Comparison of ENCODE assay signal across 9 cellular contexts in genomic region chr17:7293821-7294613, GRCh38. TPM values are rescaled to one million over a fixed set of nuclear protein-coding genes. Genes with fewer than 3 reads are reported as not detected.
DNase-seq lines count a peak whose midpoint lies in the region; ATAC-seq and TF ChIP-seq lines count a peak whose summit lies in the region.
"Had no signal": no experiment of that assay in that cellular context is flagged by ENCODE, and none has a peak within 500 bp of the region (broad histone marks: within the 10 kb centered on the region; RNA-seq: fewer than 3 reads in every experiment).

No MANE protein-coding gene starts in this region.

- H3K27ac ChIP-seq in neuronal stem cell (replicated peaks; ENCODE audit: low read length): no peak overlapping the region

- H3K36me3 ChIP-seq in neuronal stem cell (replicated peaks in 1 of 2; ENCODE audit: control insufficient read depth in 2 of 2, insufficient read depth in 2 of 2, low read length in 2 of 2): no peaks in the 10 kb centered on the region

- H4K8ac ChIP-seq in neuronal stem cell (ENCODE audit: low read depth, low read length): no peak overlapping the region

- no peak for ATAC-seq in GM18868 (IDR thresholded peaks at IDR 0.05; ENCODE audit: unreplicated experiment)

- no peak for TF ChIP-seq POLR2A in erythroblast (IDR thresholded peaks at IDR 0.05; ENCODE audit: low read length)

- peaks cover 10 to 48% (median 44%) of the 10 kb centered on the region in 3 experiments for H3K27me3 ChIP-seq in neuronal stem cell (ENCODE audit: control insufficient read depth in 3 of 3, insufficient read depth in 3 of 3, low read depth in 1 of 3, low read length in 3 of 3)

- no peak overlapping the region for H2BK12ac ChIP-seq in neuronal stem cell (ENCODE audit: low read length)

- H3K4me1 ChIP-seq in neuronal stem cell (ENCODE audit: control insufficient read depth in 2 of 2, insufficient read depth in 1 of 2, low read depth in 1 of 2, low read length in 2 of 2): peaks cover 7 to 22% of the 10 kb centered on the region in 2 donors

- no CpG with 5 or more reads among the region's 75 CpGs for WGBS in neuronal stem cell (ENCODE audit: extremely low coverage in 2 of 2, insufficient read length in 2 of 2, insufficient replicate concordance in 1 of 2), 2 donors

- H4K91ac ChIP-seq in neuronal stem cell (ENCODE audit: low read depth, low read length, poor library complexity): no peak overlapping the region

- DNase-seq in DMS153 treated with DMSO at 0.1 percent for 48 hours (lab: John Stamatoyannopoulos, UW; ENCODE audit: unreplicated experiment) (peak; percentile 15), NCI-H510A treated with DMSO at 0.1 percent for 48 hours (lab: John Stamatoyannopoulos, UW) (peak; percentile 68), erythroblast (lab: John Stamatoyannopoulos, UW) (peak; percentile 47 to 62), neuronal stem cell (ENCODE audit: low spot score) (no peak), putamen (ENCODE audit: low spot score) (no peak), DMS79 treated with DMSO at 0.1 percent for 48 hours (lab: John Stamatoyannopoulos, UW) (no peak)
- DNase-seq in stimulated activated CD8-positive, alpha-beta memory T cell treated with anti-CD3 and anti-CD28 coated beads, Interleukin-4, amount 100 ng/mL, for 48 hours: no peak
- DNase-seq: GOT3 had no signal

- peak overlapping the region; percentile 85 for H3K18ac ChIP-seq in neuronal stem cell (ENCODE audit: low read length)

- H2BK15ac ChIP-seq in neuronal stem cell (ENCODE audit: low read length): peak overlapping the region; percentile 49

- peaks cover 0 to 3% of the 10 kb centered on the region in 2 donors for H3K9me3 ChIP-seq in neuronal stem cell (replicated peaks in 1 of 2; ENCODE audit: control insufficient read depth in 2 of 2, insufficient read depth in 1 of 2, low read depth in 1 of 2, low read length in 2 of 2)

- H3K4me2 ChIP-seq in neuronal stem cell (ENCODE audit: insufficient read depth, low read length, poor library complexity, severe bottlenecking): peak overlapping the region; percentile 54

- H2AK5ac ChIP-seq in neuronal stem cell (ENCODE audit: low read depth, low read length): peak overlapping the region; percentile 4

- peak overlapping the region; percentile 43 for H3K23ac ChIP-seq in neuronal stem cell (ENCODE audit: low read depth, low read length, poor library complexity)

- H2BK5ac ChIP-seq in neuronal stem cell (ENCODE audit: low read length): no peak overlapping the region

- H2AFZ ChIP-seq in neuronal stem cell (ENCODE audit: low read length): peak overlapping the region; percentile 87

- peaks cover 4% of the 10 kb centered on the region for H3K79me1 ChIP-seq in neuronal stem cell (ENCODE audit: low read depth, low read length)

- H3K9ac ChIP-seq in neuronal stem cell (ENCODE audit: low read depth, low read length, poor library complexity): no peak overlapping the region

- no peak overlapping the region for H3K14ac ChIP-seq in neuronal stem cell (ENCODE audit: low read length)

- H2BK120ac ChIP-seq in neuronal stem cell (ENCODE audit: low read depth, low read length): no peak overlapping the region

- peak overlapping the region; percentile 22 to 48 for H3K4me3 ChIP-seq in neuronal stem cell (ENCODE audit: low read length in 2 of 2)

- H3K4ac ChIP-seq in neuronal stem cell (ENCODE audit: low read length): no peak overlapping the region

RNA-seq across cellular contexts. Expression of gene YBX2, which starts 0.4 kb away (rescaled TPM):
- 7.6 TPM for polyA plus RNA-seq in neuronal stem cell (2013, experiment 1 of 2)
- polyA plus RNA-seq in neuronal stem cell (2013, experiment 2 of 2): 7.5 TPM

RNA-seq across cellular contexts. Expression of gene SLC2A4, which starts 12.5 kb away (rescaled TPM):
- polyA plus RNA-seq in neuronal stem cell (2013, experiment 1 of 2): 3.6 TPM
- polyA plus RNA-seq in neuronal stem cell (2013, experiment 2 of 2): 3.5 TPM

RNA-seq across cellular contexts. Expression of gene EIF5A, which starts 13.4 kb away (rescaled TPM):
- polyA plus RNA-seq in neuronal stem cell (2013, experiment 1 of 2): 383 TPM
- 383 TPM for polyA plus RNA-seq in neuronal stem cell (2013, experiment 2 of 2)

RNA-seq across cellular contexts. Expression of gene GPS2, which starts 21.1 kb away (rescaled TPM):
- polyA plus RNA-seq in neuronal stem cell (2013, experiment 1 of 2): 38.8 TPM
- 39.5 TPM for polyA plus RNA-seq in neuronal stem cell (2013, experiment 2 of 2)

RNA-seq across cellular contexts. Expression of gene CLDN7, which starts 31.7 kb away (rescaled TPM):
- polyA plus RNA-seq in neuronal stem cell (2013, experiment 1 of 2): 0.10 TPM
- polyA plus RNA-seq in neuronal stem cell (2013, experiment 2 of 2): 0.11 TPM

Comparison
In these comparisons a context has a peak if more than half of its experiments do, and no peak if none do; other contexts are left out.
1. DNase-seq: peak in DMS153 treated with DMSO at 0.1 percent for 48 hours (single experiment), NCI-H510A treated with DMSO at 0.1 percent for 48 hours (single experiment) and erythroblast (2 of 2); none in neuronal stem cell (single experiment), putamen (single experiment), DMS79 treated with DMSO at 0.1 percent for 48 hours (single experiment) and stimulated activated CD8-positive, alpha-beta memory T cell treated with anti-CD3 and anti-CD28 coated beads, Interleukin-4, amount 100 ng/mL, for 48 hours (single experiment).